Comparison of ENCODE assay signal across 8 cellular contexts in the genomic region with DNA sequence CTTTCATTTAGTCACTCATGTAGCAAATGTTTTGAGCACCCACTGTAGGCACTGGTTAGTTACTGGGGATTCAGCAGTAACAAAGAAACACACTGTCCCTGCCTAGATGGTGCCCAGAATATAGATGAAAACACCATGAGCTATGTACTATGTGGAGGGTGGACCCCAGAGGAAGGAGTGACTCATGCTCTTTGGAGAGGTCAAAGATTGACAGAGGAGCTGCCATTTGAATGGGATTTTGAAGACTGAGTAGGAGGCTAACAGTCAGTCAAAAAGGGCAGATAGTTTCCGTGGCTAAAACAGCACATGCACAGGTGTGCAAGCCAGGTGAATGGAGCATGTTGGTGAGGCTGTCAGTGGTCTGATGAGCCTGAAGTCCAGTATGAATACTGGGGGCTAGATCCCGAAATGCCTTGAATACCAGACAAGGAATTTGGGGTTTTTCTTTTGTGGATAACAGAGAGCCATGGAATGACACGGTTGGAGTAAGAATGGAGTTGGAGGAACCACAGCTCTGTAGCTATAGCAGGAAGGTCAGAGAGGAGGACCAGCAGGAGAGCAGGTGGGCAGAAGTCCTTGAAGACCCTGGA. TPM values are rescaled to one million over a fixed set of nuclear protein-coding genes. Genes with fewer than 3 reads are reported as not detected.
DNase-seq lines count a peak whose midpoint lies in the region; ATAC-seq, FAIRE-seq and TF ChIP-seq lines count a peak whose summit lies in the region.
"Had no signal": no experiment of that assay in that cellular context is flagged by ENCODE, and none has a peak within 500 bp of the region (broad histone marks: within the 10 kb centered on the region; RNA-seq: fewer than 3 reads in every experiment).

No MANE protein-coding gene starts in this region.

- ATAC-seq in GM19025 (IDR thresholded peaks at IDR 0.05; ENCODE audit: low read depth, unreplicated experiment) (peak; percentile 31), HG03097 (IDR thresholded peaks at IDR 0.05; ENCODE audit: low FRiP score, unreplicated experiment) (peak; percentile 39)
- peak; percentile 72 for ATAC-seq in activated CD8-positive, alpha-beta T cell treated with anti-CD3 and anti-CD28 coated beads for 36 hours

- H3K9me3 ChIP-seq in mesodermal cell (ENCODE audit: control insufficient read depth, low read length) = no peaks in the 10 kb centered on the region
- no peaks in the 10 kb centered on the region for H3K9me3 ChIP-seq in kidney (ENCODE audit: control insufficient read depth in 1 of 2, low read length in 2 of 2)

- H3K9ac ChIP-seq in kidney (ENCODE audit: low read length in 2 of 2) = no peak overlapping the region

- H3K4me1 Mint-ChIP-seq in activated CD8-positive, alpha-beta T cell treated with anti-CD3 and anti-CD28 coated beads for 36 hours (ENCODE audit: low read depth) = peaks cover 65% of the 10 kb centered on the region

- H3K9me3 Mint-ChIP-seq in activated CD8-positive, alpha-beta T cell treated with anti-CD3 and anti-CD28 coated beads for 36 hours = peaks cover 15% of the 10 kb centered on the region

- WGBS in mesodermal cell (ENCODE audit: insufficient coverage in 2 of 2), 2 experiments = 85 to 91% methylated on average over 3 of the region's 3 CpGs

- H3K27ac Mint-ChIP-seq in activated CD8-positive, alpha-beta T cell treated with anti-CD3 and anti-CD28 coated beads for 36 hours = peak overlapping the region; percentile 96

- peaks cover 6% of the 10 kb centered on the region for H3K4me1 ChIP-seq in mesodermal cell (ENCODE audit: control insufficient read depth, insufficient read depth, low read length, poor library complexity, severe bottlenecking)
- peaks cover 0 to under 1% of the 10 kb centered on the region in 2 donors for H3K4me1 ChIP-seq in kidney (ENCODE audit: control insufficient read depth in 1 of 2, insufficient read depth in 1 of 2, low read depth in 1 of 2, low read length in 2 of 2)

- intact Hi-C loops in activated CD8-positive, alpha-beta T cell treated with anti-CD3 and anti-CD28 coated beads for 36 hours (cut with micrococcal nuclease) = loop anchor here (2.0 kb wide), 2 partner anchors 19 to 43 kb away; no protein-coding TSS in a partner anchor
- intact Hi-C loops in kidney (cut with DNase I) = no loop called here

- peaks cover 94% of the 10 kb centered on the region for H3K36me3 Mint-ChIP-seq in activated CD8-positive, alpha-beta T cell treated with anti-CD3 and anti-CD28 coated beads for 36 hours (ENCODE audit: low read depth)

- POLR2A ChIA-PET in activated CD8-positive, alpha-beta T cell treated with anti-CD3 and anti-CD28 coated beads for 36 hours (lab: Charles Lee) = interaction anchor here (0.8 to 10.5 kb wide), 20 partner anchors 10 to 234 kb away, joined by 3 to 168 read pairs (median 8); partner anchors contain the start of gene IL4R

- CTCF ChIA-PET in activated CD8-positive, alpha-beta T cell treated with anti-CD3 and anti-CD28 coated beads for 36 hours (lab: Charles Lee) = interaction anchor here (0.8 to 9.3 kb wide), 10 partner anchors 11 to 228 kb away, joined by 3 to 92 read pairs (median 4); partner anchors contain the start of gene KATNIP

- H3K4me3 Mint-ChIP-seq in activated CD8-positive, alpha-beta T cell treated with anti-CD3 and anti-CD28 coated beads for 36 hours = peak overlapping the region; percentile 99

- H3K27me3 Mint-ChIP-seq in activated CD8-positive, alpha-beta T cell treated with anti-CD3 and anti-CD28 coated beads for 36 hours = no peaks in the 10 kb centered on the region

- no peak for FAIRE-seq in kidney (lab: Jason Lieb, UNC)
- FAIRE-seq: TTC549 had no signal

- DNase-seq in activated CD8-positive, alpha-beta T cell treated with anti-CD3 and anti-CD28 coated beads for 36 hours = peak; percentile 86
- DNase-seq in NCI-H2029 treated with DMSO at 0.1 percent for 48 hours (lab: John Stamatoyannopoulos, UW) (no peak), DMS 273 (lab: John Stamatoyannopoulos, UW; ENCODE audit: unreplicated experiment) (no peak), kidney (no peak)

- no peak for TF ChIP-seq CTCF in activated CD8-positive, alpha-beta T cell treated with anti-CD3 and anti-CD28 coated beads for 36 hours (IDR thresholded peaks at IDR 0.05)
- no peak for TF ChIP-seq CTCF in kidney (IDR thresholded peaks at IDR 0.05; ENCODE audit: borderline replicate concordance, extremely low read depth, insufficient read depth)

- H3K4me3 ChIP-seq in mesodermal cell (ENCODE audit: extremely low read depth, insufficient read depth, low read length, poor library complexity, severe bottlenecking) = no peak overlapping the region
- H3K4me3 ChIP-seq in kidney (ENCODE audit: low read length in 2 of 2) = no peak overlapping the region

- H3K27ac ChIP-seq in mesodermal cell (ENCODE audit: low read depth, low read length, severe bottlenecking) (peak overlapping the region; percentile 10), kidney (ENCODE audit: low read depth in 2 of 2, low read length in 2 of 2) (no peak overlapping the region)

- H3K36me3 ChIP-seq in mesodermal cell (ENCODE audit: control insufficient read depth, insufficient read depth, low read length) (no peaks in the 10 kb centered on the region), kidney (ENCODE audit: control insufficient read depth in 1 of 2, insufficient read depth in 2 of 2, low read length in 2 of 2) (no peaks in the 10 kb centered on the region)

RNA-seq across cellular contexts. Expression of gene IL21R, which starts 6.1 kb away (rescaled TPM):
- 10 to 100 TPM; 95.6 to 97.2 TPM for total RNA-seq in activated CD8-positive, alpha-beta T cell treated with anti-CD3 and anti-CD28 coated beads for 36 hours
- polyA plus RNA-seq in mesodermal cell (2013, experiment 1 of 2) = 1.1 TPM
- 1.3 TPM for polyA plus RNA-seq in mesodermal cell (2013, experiment 2 of 2)
- 3.0 TPM for total RNA-seq in kidney
- polyA plus RNA-seq in kidney (ENCODE audit: insufficient read depth, low read depth, low replicate concordance) = 0.65 TPM

Comparison
In these comparisons a context has a peak if more than half of its experiments do, and no peak if none do; other contexts are left out.
1. RNA of gene IL21R, which starts 6.1 kb away (total RNA-seq): 95.6 to 97.2 TPM in activated CD8-positive, alpha-beta T cell treated with anti-CD3 and anti-CD28 coated beads for 36 hours; 3.0 TPM in kidney (single experiment); every median in the first group is over 10 times any median in the second.
2. Peak in every context shown above with its lines, with median percentiles within 50 percentile points of each other: ATAC-seq.